In the genomic region with DNA sequence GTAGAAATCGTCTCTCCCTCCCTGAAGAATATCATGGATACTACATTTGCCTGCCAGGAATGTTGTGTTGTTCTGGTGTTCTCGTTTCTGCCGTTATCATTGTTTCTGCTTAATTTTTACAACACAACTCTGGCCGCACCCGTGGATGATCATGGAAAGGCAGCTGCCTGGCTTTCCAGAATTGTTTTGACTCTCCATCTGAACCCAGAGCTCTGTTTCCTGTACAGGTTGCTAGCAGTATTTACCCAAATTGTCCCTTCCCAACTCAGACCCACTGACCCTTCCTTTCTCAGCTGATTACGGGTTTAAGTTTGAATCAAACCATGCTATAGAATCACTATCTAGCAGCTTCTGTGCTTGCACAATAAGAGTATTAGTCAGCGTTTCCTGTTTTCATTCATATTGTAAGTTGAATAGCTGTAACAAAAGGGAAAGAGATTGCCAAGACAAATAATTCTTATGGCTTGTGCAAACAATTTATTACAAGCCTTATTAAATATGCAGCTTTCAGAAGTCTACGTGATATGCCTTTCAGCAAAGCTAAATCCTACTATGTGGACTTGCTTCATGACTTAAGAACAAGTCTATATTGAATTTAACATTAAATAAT, we compare ENCODE assay signal across 10 cellular contexts.
A peak's percentile ranks its signal among the peaks of the same experiment; 100 is the strongest.
DNase-seq lines count a peak whose midpoint lies in the region; ATAC-seq, FAIRE-seq and TF ChIP-seq lines count a peak whose summit lies in the region.
"Had no signal": no experiment of that assay in that cellular context is flagged by ENCODE, and none has a peak within 500 bp of the region (broad histone marks: within the 10 kb centered on the region; RNA-seq: fewer than 3 reads in every experiment).

No MANE protein-coding gene starts in this region.

- no peak for FAIRE-seq in bronchial epithelial cell (lab: Jason Lieb, UNC)
- FAIRE-seq: A204.1 had no signal

- CTCF ChIA-PET in naive thymus-derived CD4-positive, alpha-beta T cell (lab: Charles Lee): interaction anchor here (0.7 to 1.3 kb wide), 2 partner anchors 9 to 11 kb away, joined by 4 read pairs; no protein-coding TSS in a partner anchor

- no peak overlapping the region for H3K27ac ChIP-seq in naive thymus-derived CD4-positive, alpha-beta T cell (ENCODE audit: low read depth, low read length)

- no peak overlapping the region for H3K4me3 ChIP-seq in bronchial epithelial cell (ENCODE audit: low read depth, low read length)
- H3K4me3 ChIP-seq in naive thymus-derived CD4-positive, alpha-beta T cell (ENCODE audit: low read length): no peak overlapping the region

- DNase-seq in NCI-H2107 treated with DMSO at 0.1 percent for 48 hours (lab: John Stamatoyannopoulos, UW; ENCODE audit: unreplicated experiment) (peak; percentile 2), NCI-H2107 (lab: John Stamatoyannopoulos, UW) (no peak), NCI-H2227 treated with DMSO at 0.1 percent for 48 hours (lab: John Stamatoyannopoulos, UW) (peak; percentile 59), bronchial epithelial cell (ENCODE audit: low read depth) (peak; percentile 98), middle frontal gyrus (ENCODE audit: extremely low spot score, low spot score) (no peak), NCI-H524 (lab: John Stamatoyannopoulos, UW) (no peak)
- DNase-seq in naive thymus-derived CD4-positive, alpha-beta T cell: no peak
- DNase-seq: activated B cell treated with CpG ODN at 0.5 μM for 24 hours had no signal

- peak overlapping the region in 3 of 9 donors; percentile 12 to 64 (median 30) for H3K27ac Mint-ChIP-seq in naive thymus-derived CD4-positive, alpha-beta T cell
- H3K27ac Mint-ChIP-seq: activated B cell treated with CpG ODN at 0.5 μM for 24 hours had no signal

- POLR2A ChIA-PET in naive thymus-derived CD4-positive, alpha-beta T cell (lab: Charles Lee): no interaction called here

- peaks cover 0 to 6% (median 0%) of the 10 kb centered on the region in 5 donors for H3K36me3 Mint-ChIP-seq in naive thymus-derived CD4-positive, alpha-beta T cell

- H3K9me3 ChIP-seq in naive thymus-derived CD4-positive, alpha-beta T cell (ENCODE audit: control insufficient read depth in 2 of 3, low read length in 3 of 3): no peaks in the 10 kb centered on the region

- peak; percentile 57 for ATAC-seq in naive thymus-derived CD4-positive, alpha-beta T cell
- no peak for ATAC-seq in GM19397 (IDR thresholded peaks at IDR 0.05; ENCODE audit: unreplicated experiment)

- H3K27me3 Mint-ChIP-seq in naive thymus-derived CD4-positive, alpha-beta T cell: no peaks in the 10 kb centered on the region
- H3K27me3 Mint-ChIP-seq: activated B cell treated with CpG ODN at 0.5 μM for 24 hours had no signal

- no peak for TF ChIP-seq CTCF in bronchial epithelial cell (IDR thresholded peaks at IDR 0.05; ENCODE audit: insufficient read depth, low read length, severe bottlenecking)

- no peaks in the 10 kb centered on the region for H3K4me1 ChIP-seq in naive thymus-derived CD4-positive, alpha-beta T cell (ENCODE audit: control insufficient read depth in 2 of 2, insufficient read depth in 2 of 2, low read length in 2 of 2)

- no peaks in the 10 kb centered on the region for H3K36me3 ChIP-seq in bronchial epithelial cell (ENCODE audit: control insufficient read depth, insufficient read depth, low read length)
- H3K36me3 ChIP-seq in naive thymus-derived CD4-positive, alpha-beta T cell (ENCODE audit: control insufficient read depth in 2 of 3, insufficient read depth in 3 of 3, low read length in 3 of 3): no peaks in the 10 kb centered on the region

- intact Hi-C loops in naive thymus-derived CD4-positive, alpha-beta T cell (cut with micrococcal nuclease): loop anchor here in 1 of 2 donors (2.0 to 10.0 kb wide), 2 partner anchors 18 to 480 kb away; no protein-coding TSS in a partner anchor

- H3K27me3 ChIP-seq in bronchial epithelial cell (ENCODE audit: control insufficient read depth, insufficient read depth, low read length): no peaks in the 10 kb centered on the region
- no peaks in the 10 kb centered on the region for H3K27me3 ChIP-seq in naive thymus-derived CD4-positive, alpha-beta T cell (ENCODE audit: control insufficient read depth in 2 of 2, insufficient read depth in 2 of 2, low read length in 2 of 2)

- H3K4me1 Mint-ChIP-seq in naive thymus-derived CD4-positive, alpha-beta T cell: peaks cover 0 to 32% (median 17%) of the 10 kb centered on the region in 7 donors

- H3K4me3 Mint-ChIP-seq in naive thymus-derived CD4-positive, alpha-beta T cell: peak overlapping the region in 1 of 10 donors; percentile 21
- H3K4me3 Mint-ChIP-seq: activated B cell treated with CpG ODN at 0.5 μM for 24 hours had no signal

- no peaks in the 10 kb centered on the region for H3K9me3 Mint-ChIP-seq in naive thymus-derived CD4-positive, alpha-beta T cell
- H3K9me3 Mint-ChIP-seq: activated B cell treated with CpG ODN at 0.5 μM for 24 hours had no signal

Comparison
In these comparisons a context has a peak if more than half of its experiments do, and no peak if none do; other contexts are left out.
1. DNase-seq: peak in NCI-H2107 treated with DMSO at 0.1 percent for 48 hours (single experiment), NCI-H2227 treated with DMSO at 0.1 percent for 48 hours (single experiment) and bronchial epithelial cell (single experiment); none in NCI-H2107 (single experiment), naive thymus-derived CD4-positive, alpha-beta T cell (0 of 9), middle frontal gyrus (single experiment) and NCI-H524 (0 of 2).